ENCODE assay signal across 9 cellular contexts in genomic region chr12:6778212-6778570, GRCh38. TPM values are rescaled to one million over a fixed set of nuclear protein-coding genes. Genes with fewer than 3 reads are reported as not detected.
A peak's percentile ranks its signal among the peaks of the same experiment; 100 is the strongest.
DNase-seq lines count a peak whose midpoint lies in the region; ATAC-seq and TF ChIP-seq lines count a peak whose summit lies in the region.
"Had no signal": no experiment of that assay in that cellular context is flagged by ENCODE, and none has a peak within 500 bp of the region (broad histone marks: within the 10 kb centered on the region; RNA-seq: fewer than 3 reads in every experiment).

No MANE protein-coding gene starts in this region.

- no peak for ATAC-seq in HG02678 (IDR thresholded peaks at IDR 0.05; ENCODE audit: unreplicated experiment)

- peaks cover 28% of the 10 kb centered on the region for H3K4me1 Mint-ChIP-seq in CD14-positive monocyte
- peaks cover 47% of the 10 kb centered on the region for H3K4me1 Mint-ChIP-seq in dendritic cell treated with granulocyte-macrophage colony-stimulating factor and Interleukin-4, amounts not matched to agents 40 ng/mL and 50 ng/mL, for 4 days (ENCODE audit: low read depth)

- H3K4me3 ChIP-seq in MG63 = no peak overlapping the region
- H3K4me3 ChIP-seq in mucosa of stomach (ENCODE audit: low read length) = peak overlapping the region; percentile 29
- no peak overlapping the region for H3K4me3 ChIP-seq in lower leg skin (ENCODE audit: low read depth, poor library complexity, severe bottlenecking)

- H3K4me3 Mint-ChIP-seq in CD14-positive monocyte = peak overlapping the region; percentile 80 to 94
- peak overlapping the region; percentile 78 for H3K4me3 Mint-ChIP-seq in dendritic cell treated with granulocyte-macrophage colony-stimulating factor and Interleukin-4, amounts not matched to agents 40 ng/mL and 50 ng/mL, for 4 days

- H3K27ac Mint-ChIP-seq in CD14-positive monocyte = peak overlapping the region in 2 of 7 donors; percentile 75 to 88
- H3K27ac Mint-ChIP-seq in dendritic cell treated with granulocyte-macrophage colony-stimulating factor and Interleukin-4, amounts not matched to agents 40 ng/mL and 50 ng/mL, for 4 days = peak overlapping the region; percentile 74

- no peak for TF ChIP-seq CTCF in CD14-positive monocyte (IDR thresholded peaks at IDR 0.05)
- TF ChIP-seq CTCF in lower leg skin (IDR thresholded peaks at IDR 0.05) = no peak

- H3K27me3 ChIP-seq in MG63 = no peaks in the 10 kb centered on the region
- H3K27me3 ChIP-seq in mucosa of stomach (ENCODE audit: control insufficient read depth, insufficient read depth, low read length) = peaks cover 7% of the 10 kb centered on the region

- H3K36me3 Mint-ChIP-seq in CD14-positive monocyte = peaks cover 0 to 11% of the 10 kb centered on the region in 2 donors
- no peaks in the 10 kb centered on the region for H3K36me3 Mint-ChIP-seq in dendritic cell treated with granulocyte-macrophage colony-stimulating factor and Interleukin-4, amounts not matched to agents 40 ng/mL and 50 ng/mL, for 4 days (ENCODE audit: low read depth)

- DNase-seq in CD14-positive monocyte (ENCODE audit: low spot score) (no peak), MG63 (peak; percentile 20), putamen (ENCODE audit: low spot score) (no peak), NCI-H226 (no peak), lower leg skin (ENCODE audit: low spot score in 2 of 2) (no peak)

- intact Hi-C loops in CD14-positive monocyte (cut with micrococcal nuclease) (loop anchor here (5.0 kb wide), 1 partner anchor 41 kb away; no protein-coding TSS in a partner anchor), lower leg skin (cut with DNase I; ENCODE audit: low total_unique reads) (loop anchor here (2.0 kb wide), 1 partner anchor 23 kb away; no protein-coding TSS in a partner anchor)
- intact Hi-C loops in dendritic cell treated with granulocyte-macrophage colony-stimulating factor and Interleukin-4, amounts not matched to agents 40 ng/mL and 50 ng/mL, for 4 days (cut with micrococcal nuclease) = loop anchor here (5.0 kb wide), 1 partner anchor 161 kb away; no protein-coding TSS in a partner anchor

- no peak for TF ChIP-seq POLR2A in lower leg skin (IDR thresholded peaks at IDR 0.05)

- H3K9ac ChIP-seq in mucosa of stomach (ENCODE audit: low read length) = peak overlapping the region; percentile 52

- peaks cover 49 to 54% (median 49%) of the 10 kb centered on the region in 3 donors for H3K27me3 Mint-ChIP-seq in CD14-positive monocyte (ENCODE audit: low read depth in 3 of 3)
- peaks cover 56% of the 10 kb centered on the region for H3K27me3 Mint-ChIP-seq in dendritic cell treated with granulocyte-macrophage colony-stimulating factor and Interleukin-4, amounts not matched to agents 40 ng/mL and 50 ng/mL, for 4 days

- WGBS in lower leg skin, 2 donors = 25 to 32% methylated on average over 14 of the region's 14 CpGs

- peaks cover 55% of the 10 kb centered on the region for H3K4me1 ChIP-seq in mucosa of stomach (ENCODE audit: control insufficient read depth, insufficient read depth, low read length)

- H3K36me3 ChIP-seq in MG63 (no peaks in the 10 kb centered on the region), mucosa of stomach (ENCODE audit: control insufficient read depth, insufficient read depth, low read length) (no peaks in the 10 kb centered on the region)

- H3K9me3 Mint-ChIP-seq in CD14-positive monocyte = peaks cover 0 to 4% (median 3%) of the 10 kb centered on the region in 7 donors
- H3K9me3 Mint-ChIP-seq in dendritic cell treated with granulocyte-macrophage colony-stimulating factor and Interleukin-4, amounts not matched to agents 40 ng/mL and 50 ng/mL, for 4 days = no peaks in the 10 kb centered on the region

- H3K9me3 ChIP-seq in MG63 (no peaks in the 10 kb centered on the region), mucosa of stomach (ENCODE audit: control insufficient read depth, low read length) (no peaks in the 10 kb centered on the region)

RNA-seq across cellular contexts. Expression of gene LAG3, which starts 5.9 kb away (rescaled TPM):
- not detected for polyA plus RNA-seq in CD14-positive monocyte
- total RNA-seq in MG63 (2014; rRNA removed; shearing (Covaris generic); ENCODE audit: low replicate concordance) = 0.17 TPM in 1 of 2 replicates, not detected in the other
- 1 to 10 TPM in 1 of 4 donors, under 1 TPM in 1, not detected in 2; 0.52 to 1.1 TPM for total RNA-seq in lower leg skin

RNA-seq across cellular contexts. Expression of gene CD4, which starts 11.1 kb away (rescaled TPM):
- 100 to 1,000 TPM; 269 to 371 TPM for polyA plus RNA-seq in CD14-positive monocyte
- not detected in 2 replicates for total RNA-seq in MG63 (2014; rRNA removed; shearing (Covaris generic); ENCODE audit: low replicate concordance)
- total RNA-seq in lower leg skin = 1 to 10 TPM; 2.9 to 7.0 (median 3.6) TPM
- total RNA-seq: pulmonary artery endothelial cell had no signal

RNA-seq across cellular contexts. Expression of gene PTMS, which starts 12.0 kb away (rescaled TPM):
- polyA plus RNA-seq in CD14-positive monocyte = 1 to 10 TPM; 2.4 to 2.6 TPM
- total RNA-seq in MG63 (2014; rRNA removed; shearing (Covaris generic); ENCODE audit: low replicate concordance) = 272 and 328 TPM in 2 replicates
- 100 to 1,000 TPM in 2 of 4 donors, 10 to 100 TPM in 2; 91.6 to 131 (median 114) TPM for total RNA-seq in lower leg skin

RNA-seq across cellular contexts. Expression of gene MLF2, which starts 25.2 kb away (rescaled TPM):
- 100 to 1,000 TPM; 113 to 140 TPM for polyA plus RNA-seq in CD14-positive monocyte
- total RNA-seq in MG63 (2014; rRNA removed; shearing (Covaris generic); ENCODE audit: low replicate concordance) = 178 and 274 TPM in 2 replicates
- total RNA-seq in lower leg skin = 100 to 1,000 TPM; 140 to 196 (median 175) TPM

RNA-seq across cellular contexts. Expression of gene GPR162, which starts 43.4 kb away (rescaled TPM):
- polyA plus RNA-seq in CD14-positive monocyte = 10 to 100 TPM; 15.1 to 16.0 TPM
- total RNA-seq in MG63 (2014; rRNA removed; shearing (Covaris generic); ENCODE audit: low replicate concordance) = not detected in 2 replicates
- total RNA-seq in lower leg skin = 1 to 10 TPM in 2 of 4 donors, under 1 TPM in 1, not detected in 1; 0.65 to 1.4 (median 1.3) TPM
